8 cellular contexts compared by ENCODE assay signal in genomic region chr2:201116115-201116958, GRCh38. TPM values are rescaled to one million over a fixed set of nuclear protein-coding genes. Genes with fewer than 3 reads are reported as not detected.
A peak's percentile ranks its signal among the peaks of the same experiment; 100 is the strongest.
DNase-seq lines count a peak whose midpoint lies in the region; ATAC-seq, FAIRE-seq and TF ChIP-seq lines count a peak whose summit lies in the region.

Gene CFLAR, plus strand, starts transcription at chr2:201116164. Its CDS starts 13,702 bp downstream, at chr2:201129866.

- H3K9me3 ChIP-seq in astrocyte (ENCODE audit: insufficient read depth, low read depth, low read length), result no peaks in the 10 kb centered on the region

- DNase-seq in NCI-H1417 (lab: John Stamatoyannopoulos, UW), result peak; percentile 41 to 86 (median 84)
- DNase-seq in T-helper 22 cell (ENCODE audit: low read depth), result peak; percentile 76
- DNase-seq in astrocyte (ENCODE audit: low read depth), result peak; percentile 70
- DNase-seq in hepatic stellate cell (ENCODE audit: low spot score), result peak; percentile 70
- no peak for DNase-seq in retinal pigment epithelial cell (ENCODE audit: low read depth)

- no peaks in the 10 kb centered on the region for H3K27me3 ChIP-seq in astrocyte (ENCODE audit: insufficient read depth, low read length)

- H3K9me3 Mint-ChIP-seq in astrocyte (ENCODE audit: unreplicated experiment), result peaks cover 6% of the 10 kb centered on the region

- no peaks in the 10 kb centered on the region for H3K36me3 Mint-ChIP-seq in astrocyte (ENCODE audit: low read depth, unreplicated experiment)

- peaks cover 10% of the 10 kb centered on the region for H3K4me1 Mint-ChIP-seq in astrocyte (ENCODE audit: low read depth, unreplicated experiment)

- H3K4me2 ChIP-seq in astrocyte (ENCODE audit: low read length), result peak within 1 kb of the TSS; percentile 91

- no peak for FAIRE-seq in astrocyte (lab: Jason Lieb, UNC)

- peaks cover 36% of the 10 kb centered on the region for H3K79me2 ChIP-seq in astrocyte (ENCODE audit: insufficient read depth, low read length)

- H3K9ac ChIP-seq in astrocyte (ENCODE audit: low read length), result peak within 1 kb of the TSS; percentile 94

- peak within 1 kb of the TSS; percentile 87 for H3K4me3 Mint-ChIP-seq in astrocyte (ENCODE audit: unreplicated experiment)

- peaks cover 22% of the 10 kb centered on the region for H3K4me1 ChIP-seq in astrocyte (ENCODE audit: insufficient read depth, low read length)

- H2AFZ ChIP-seq in astrocyte (ENCODE audit: low read depth, low read length), result peak within 1 kb of the TSS; percentile 88

- no peak for TF ChIP-seq CTCF in GM12875 (IDR thresholded peaks at IDR 0.05; ENCODE audit: borderline replicate concordance, insufficient read depth, low read depth, low read length)
- TF ChIP-seq CTCF in astrocyte (IDR thresholded peaks at IDR 0.05; ENCODE audit: insufficient read depth, low read depth, low read length), result no peak
- TF ChIP-seq CTCF in retinal pigment epithelial cell (conservative IDR thresholded peaks at IDR 0.05; ENCODE audit: low read depth, low read length), result no peak

- H4K20me1 ChIP-seq in astrocyte (ENCODE audit: insufficient read depth, low read length), result no peaks in the 10 kb centered on the region

- ATAC-seq in HG02610 (IDR thresholded peaks at IDR 0.05; ENCODE audit: unreplicated experiment) (peak; percentile 27), GM18519 (IDR thresholded peaks at IDR 0.05; ENCODE audit: low FRiP score, unreplicated experiment) (no peak)

- H3K27ac Mint-ChIP-seq in astrocyte (ENCODE audit: unreplicated experiment), result peak within 1 kb of the TSS; percentile 90

- H3K27me3 Mint-ChIP-seq in astrocyte (ENCODE audit: low read depth, unreplicated experiment), result no peaks in the 10 kb centered on the region

- H3K4me3 ChIP-seq in GM12875 (ENCODE audit: low read depth, low read length) (peak within 1 kb of the TSS; percentile 72), astrocyte (ENCODE audit: insufficient read depth, low read depth, low read length) (peak within 1 kb of the TSS; percentile 79), retinal pigment epithelial cell (ENCODE audit: low read length) (peak within 1 kb of the TSS; percentile 79)

- H3K36me3 ChIP-seq in astrocyte (ENCODE audit: insufficient read depth, low read length), result no peaks in the 10 kb centered on the region

- peak within 1 kb of the TSS; percentile 97 for H3K27ac ChIP-seq in astrocyte (ENCODE audit: low read depth, low read length)

RNA-seq across cellular contexts. Expression of gene CFLAR, which starts in this region (rescaled TPM):
- 34.9 and 47.5 TPM in 2 replicates for total RNA-seq in astrocyte
